In the genomic region with DNA sequence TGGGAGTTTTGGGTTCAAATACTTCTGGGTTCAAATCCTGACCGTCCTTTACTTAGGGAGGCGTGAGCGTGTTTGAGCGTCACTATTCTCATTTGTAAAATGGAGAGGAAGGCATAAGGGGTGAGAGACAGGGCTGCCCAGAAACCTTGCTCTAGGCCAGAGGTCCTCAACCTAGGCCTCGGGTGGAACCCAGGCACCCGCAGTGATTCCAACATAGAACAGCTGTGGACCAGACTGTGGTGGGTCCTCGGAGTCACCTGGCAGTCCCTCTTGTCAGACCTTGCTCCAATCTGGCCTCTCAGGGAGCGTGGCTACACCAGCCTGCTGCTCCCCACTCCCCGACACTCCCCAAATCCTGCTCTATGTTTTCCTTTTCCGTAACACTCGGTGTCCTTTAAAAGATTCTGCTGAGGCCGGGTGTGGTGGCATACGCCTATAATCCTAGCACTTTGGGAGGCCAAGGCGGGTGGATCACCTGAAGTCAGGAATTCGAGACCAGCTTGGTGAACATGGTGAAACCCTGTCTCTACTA, we compare ENCODE assay signal across 10 cellular contexts.
DNase-seq lines count a peak whose midpoint lies in the region; ATAC-seq, FAIRE-seq and TF ChIP-seq lines count a peak whose summit lies in the region.
"Had no signal": no experiment of that assay in that cellular context is flagged by ENCODE, and none has a peak within 500 bp of the region (broad histone marks: within the 10 kb centered on the region; RNA-seq: fewer than 3 reads in every experiment).

No MANE protein-coding gene starts in this region.

- H3K27me3 ChIP-seq in spleen (replicated peaks in 1 of 7): no peaks in the 10 kb centered on the region

- H3K27ac ChIP-seq in kidney (ENCODE audit: low read depth in 2 of 2, low read length in 2 of 2) (no peak overlapping the region), spleen (no peak overlapping the region)
- H3K27ac ChIP-seq: C4-2B had no signal

- no peak for TF ChIP-seq POLR2A in spleen (IDR thresholded peaks at IDR 0.05)

- no peaks in the 10 kb centered on the region for H3K9me3 Mint-ChIP-seq in natural killer cell treated with Interleukin-12 subunit alpha and Interleukin-12 subunit beta and Interleukin-15 and Interleukin-18, amount 100 ng/mL, for 72 hours
- no peaks in the 10 kb centered on the region for H3K9me3 Mint-ChIP-seq in natural killer cell
- H3K9me3 Mint-ChIP-seq: IgD-negative memory B cell had no signal

- TF ChIP-seq CTCF in natural killer cell (IDR thresholded peaks at IDR 0.05) (no peak), kidney (IDR thresholded peaks at IDR 0.05; ENCODE audit: borderline replicate concordance, extremely low read depth, insufficient read depth) (no peak), spleen (IDR thresholded peaks at IDR 0.05 in 8 of 11, conservative IDR thresholded peaks at IDR 0.05 in 3 of 11) (no peak), GM20000 (IDR thresholded peaks at IDR 0.05; ENCODE audit: extremely low read depth, missing control alignments) (no peak)

- H3K36me3 ChIP-seq in kidney (ENCODE audit: control insufficient read depth in 1 of 2, insufficient read depth in 2 of 2, low read length in 2 of 2): no peaks in the 10 kb centered on the region
- no peaks in the 10 kb centered on the region for H3K36me3 ChIP-seq in spleen

- H3K4me1 Mint-ChIP-seq in natural killer cell treated with Interleukin-12 subunit alpha and Interleukin-12 subunit beta and Interleukin-15 and Interleukin-18, amount 100 ng/mL, for 72 hours (ENCODE audit: low read depth in 2 of 2): peaks cover 5% of the 10 kb centered on the region in 2 donors
- peaks cover 5% of the 10 kb centered on the region in 2 donors for H3K4me1 Mint-ChIP-seq in natural killer cell

- H3K36me3 Mint-ChIP-seq in natural killer cell treated with Interleukin-12 subunit alpha and Interleukin-12 subunit beta and Interleukin-15 and Interleukin-18, amount 100 ng/mL, for 72 hours: no peaks in the 10 kb centered on the region
- no peaks in the 10 kb centered on the region for H3K36me3 Mint-ChIP-seq in natural killer cell
- H3K36me3 Mint-ChIP-seq: CD4-positive, alpha-beta memory T cell; IgD-negative memory B cell had no signal

- H3K4me1 ChIP-seq in kidney (ENCODE audit: control insufficient read depth in 1 of 2, insufficient read depth in 1 of 2, low read depth in 1 of 2, low read length in 2 of 2) (peaks cover 0 to 2% of the 10 kb centered on the region in 2 donors), spleen (peaks cover 0 to 24% (median 11%) of the 10 kb centered on the region in 6 donors)

- no peak overlapping the region for H3K4me3 Mint-ChIP-seq in natural killer cell treated with Interleukin-12 subunit alpha and Interleukin-12 subunit beta and Interleukin-15 and Interleukin-18, amount 100 ng/mL, for 72 hours
- no peak overlapping the region for H3K4me3 Mint-ChIP-seq in natural killer cell
- H3K4me3 Mint-ChIP-seq: CD4-positive, alpha-beta memory T cell had no signal

- DNase-seq in natural killer cell treated with Interleukin-12 subunit alpha and Interleukin-12 subunit beta and Interleukin-15 and Interleukin-18, amount 100 ng/mL, for 72 hours (ENCODE audit: low spot score): peak; percentile 57
- DNase-seq in natural killer cell: no peak
- peak; percentile 38 for DNase-seq in kidney
- peak; percentile 63 for DNase-seq in spleen
- DNase-seq in DMS114 treated with DMSO at 0.1 percent for 48 hours (lab: John Stamatoyannopoulos, UW; ENCODE audit: unreplicated experiment): no peak
- no peak for DNase-seq in GM20000 (ENCODE audit: low spot score)

- WGBS in spleen, 5 donors: 88 to 97% (median 94%) methylated on average over 13 to 15 of the region's 15 CpGs

- H3K27me3 Mint-ChIP-seq in natural killer cell treated with Interleukin-12 subunit alpha and Interleukin-12 subunit beta and Interleukin-15 and Interleukin-18, amount 100 ng/mL, for 72 hours: peaks cover 8% of the 10 kb centered on the region in 2 donors
- peaks cover 0 to 7% of the 10 kb centered on the region in 2 donors for H3K27me3 Mint-ChIP-seq in natural killer cell (ENCODE audit: low read depth in 2 of 2)

- H3K9me3 ChIP-seq in kidney (ENCODE audit: control insufficient read depth in 1 of 2, low read length in 2 of 2) (no peaks in the 10 kb centered on the region), spleen (no peaks in the 10 kb centered on the region)

- H3K9ac ChIP-seq in kidney (ENCODE audit: low read length in 2 of 2): no peak overlapping the region

- no peak for FAIRE-seq in kidney (lab: Jason Lieb, UNC)

- intact Hi-C loops in natural killer cell (cut with micrococcal nuclease) (loop anchor here (1.0 kb wide), 3 partner anchors 594 to 1051 kb away; no protein-coding TSS in a partner anchor), kidney (cut with DNase I) (loop anchor here (10.0 kb wide), 1 partner anchor 645 kb away; no protein-coding TSS in a partner anchor), spleen (cut with DNase I; ENCODE audit: low total_unique reads) (loop anchor here (2.0 to 5.0 kb wide), 2 partner anchors 597 to 649 kb away; no protein-coding TSS in a partner anchor)

- H3K4me3 ChIP-seq in kidney (ENCODE audit: low read length in 2 of 2): no peak overlapping the region
- no peak overlapping the region for H3K4me3 ChIP-seq in spleen

- no peak overlapping the region for H3K27ac Mint-ChIP-seq in natural killer cell treated with Interleukin-12 subunit alpha and Interleukin-12 subunit beta and Interleukin-15 and Interleukin-18, amount 100 ng/mL, for 72 hours
- H3K27ac Mint-ChIP-seq in natural killer cell: no peak overlapping the region
- H3K27ac Mint-ChIP-seq: CD4-positive, alpha-beta memory T cell; IgD-negative memory B cell had no signal

- ATAC-seq in natural killer cell treated with Interleukin-12 subunit alpha and Interleukin-12 subunit beta and Interleukin-15 and Interleukin-18, amount 100 ng/mL, for 72 hours: no peak
- no peak for ATAC-seq in natural killer cell
- no peak for ATAC-seq in HG02970 (IDR thresholded peaks at IDR 0.05; ENCODE audit: low FRiP score, unreplicated experiment)

Comparison
In these comparisons a context has a peak if more than half of its experiments do, and no peak if none do; other contexts are left out.
1. DNase-seq: peak in natural killer cell treated with Interleukin-12 subunit alpha and Interleukin-12 subunit beta and Interleukin-15 and Interleukin-18, amount 100 ng/mL, for 72 hours (single experiment), kidney (single experiment) and spleen (single experiment); none in natural killer cell (single experiment), DMS114 treated with DMSO at 0.1 percent for 48 hours (single experiment) and GM20000 (single experiment).